In genomic region chr2:9234680-9235387, GRCh38 we compare ENCODE assay signal across 9 cellular contexts. TPM values are rescaled to one million over a fixed set of nuclear protein-coding genes. Genes with fewer than 3 reads are reported as not detected.
DNase-seq lines count a peak whose midpoint lies in the region; ATAC-seq and TF ChIP-seq lines count a peak whose summit lies in the region.
"Had no signal": no experiment of that assay in that cellular context is flagged by ENCODE, and none has a peak within 500 bp of the region (broad histone marks: within the 10 kb centered on the region; RNA-seq: fewer than 3 reads in every experiment).

No MANE protein-coding gene starts in this region.

- H3K9me3 ChIP-seq in colonic mucosa, result no peaks in the 10 kb centered on the region

- no peak for ATAC-seq in activated CD8-positive, alpha-beta memory T cell treated with anti-CD3 and anti-CD28 coated beads, Interleukin-2, amount 10 ng/mL, durations not matched to agents 7 days and 5 days
- no peak for ATAC-seq in HG02642 (IDR thresholded peaks at IDR 0.05; ENCODE audit: poor library complexity, unreplicated experiment)

- peaks cover 24% of the 10 kb centered on the region for H3K4me1 ChIP-seq in colonic mucosa

- intact Hi-C loops in colonic mucosa (cut with DNase I), result no loop called here

- H3K4me3 Mint-ChIP-seq in mesothelial cell of epicardium, result peak overlapping the region; percentile 22
- no peak overlapping the region for H3K4me3 Mint-ChIP-seq in activated CD8-positive, alpha-beta memory T cell treated with anti-CD3 and anti-CD28 coated beads, Interleukin-2, amount 10 ng/mL, durations not matched to agents 7 days and 5 days

- POLR2A ChIA-PET in AG04449 (lab: Yijun Ruan, JAX), result interaction anchor here (0.7 to 2.4 kb wide), 5 partner anchors 14 to 54 kb away, joined by 3 to 10 read pairs (median 3); no protein-coding TSS in a partner anchor

- H3K27me3 ChIP-seq in colonic mucosa, result no peaks in the 10 kb centered on the region

- CTCF ChIA-PET in AG04449 (lab: Yijun Ruan, JAX), result interaction anchor here (0.7 to 2.1 kb wide), 6 partner anchors 16 to 130 kb away, joined by 3 to 7 read pairs (median 4); no protein-coding TSS in a partner anchor
- CTCF ChIA-PET in activated CD8-positive, alpha-beta memory T cell treated with anti-CD3 and anti-CD28 coated beads, Interleukin-2, amount 10 ng/mL, durations not matched to agents 7 days and 5 days (lab: Charles Lee), result no interaction called here

- TF ChIP-seq CTCF in AG04449 (IDR thresholded peaks at IDR 0.05; ENCODE audit: insufficient read depth, low read length, missing control alignments) (no peak), colonic mucosa (IDR thresholded peaks at IDR 0.05) (no peak), mesothelial cell of epicardium (IDR thresholded peaks at IDR 0.05; ENCODE audit: unreplicated experiment) (no peak)

- no peaks in the 10 kb centered on the region for H3K36me3 Mint-ChIP-seq in mesothelial cell of epicardium
- no peaks in the 10 kb centered on the region for H3K36me3 Mint-ChIP-seq in activated CD8-positive, alpha-beta memory T cell treated with anti-CD3 and anti-CD28 coated beads, Interleukin-2, amount 10 ng/mL, durations not matched to agents 7 days and 5 days

- DNase-seq in AG04449 (ENCODE audit: low read depth, low spot score) (peak; percentile 42), MV-4-11 (lab: John Stamatoyannopoulos, UW) (peak; percentile 35), colonic mucosa (no peak), mesothelial cell of epicardium (ENCODE audit: low spot score in 2 of 2, unreplicated experiment in 2 of 2) (no peak), retina (no peak)
- DNase-seq in activated CD4-positive, alpha-beta T cell treated with anti-CD3 and anti-CD28 coated beads for 1 hour, result no peak
- DNase-seq in activated CD8-positive, alpha-beta memory T cell treated with anti-CD3 and anti-CD28 coated beads, Interleukin-2, amount 10 ng/mL, durations not matched to agents 7 days and 5 days, result no peak
- DNase-seq: central memory CD4-positive, alpha-beta T cell had no signal

- H3K36me3 ChIP-seq in colonic mucosa, result no peaks in the 10 kb centered on the region

- H3K4me3 ChIP-seq in AG04449 (ENCODE audit: low read depth, low read length) (no peak overlapping the region), colonic mucosa (no peak overlapping the region)

- peak overlapping the region in 1 of 2 donors; percentile 5 for H3K9ac ChIP-seq in colonic mucosa (ENCODE audit: low read depth in 2 of 2, low read length in 2 of 2)

- no peaks in the 10 kb centered on the region for H3K9me3 Mint-ChIP-seq in mesothelial cell of epicardium
- no peaks in the 10 kb centered on the region for H3K9me3 Mint-ChIP-seq in activated CD8-positive, alpha-beta memory T cell treated with anti-CD3 and anti-CD28 coated beads, Interleukin-2, amount 10 ng/mL, durations not matched to agents 7 days and 5 days (ENCODE audit: low read depth)

- H3K27ac Mint-ChIP-seq in mesothelial cell of epicardium, result peak overlapping the region; percentile 85
- no peak overlapping the region for H3K27ac Mint-ChIP-seq in activated CD8-positive, alpha-beta memory T cell treated with anti-CD3 and anti-CD28 coated beads, Interleukin-2, amount 10 ng/mL, durations not matched to agents 7 days and 5 days

- peaks cover 57% of the 10 kb centered on the region for H3K4me1 Mint-ChIP-seq in mesothelial cell of epicardium
- H3K4me1 Mint-ChIP-seq in activated CD8-positive, alpha-beta memory T cell treated with anti-CD3 and anti-CD28 coated beads, Interleukin-2, amount 10 ng/mL, durations not matched to agents 7 days and 5 days, result peaks cover 7% of the 10 kb centered on the region

- H3K27ac ChIP-seq in colonic mucosa, result peak overlapping the region; percentile 39

- H3K27me3 Mint-ChIP-seq in mesothelial cell of epicardium (ENCODE audit: low read depth), result peaks cover 27% of the 10 kb centered on the region
- peaks cover 40% of the 10 kb centered on the region for H3K27me3 Mint-ChIP-seq in activated CD8-positive, alpha-beta memory T cell treated with anti-CD3 and anti-CD28 coated beads, Interleukin-2, amount 10 ng/mL, durations not matched to agents 7 days and 5 days

RNA-seq across cellular contexts. Expression of gene ASAP2, which starts 28.2 kb away (rescaled TPM):
- total RNA-seq in colonic mucosa (10 to 100 TPM; 58.1 to 61.7 TPM), mesothelial cell of epicardium (25.8 to 29.7 TPM (median 26.2 TPM) in 3 replicates)
- under 1 TPM; 0.33 to 0.44 TPM for total RNA-seq in activated CD8-positive, alpha-beta memory T cell treated with anti-CD3 and anti-CD28 coated beads, Interleukin-2, amount 10 ng/mL, durations not matched to agents 7 days and 5 days

Comparison
In these comparisons a context has a peak if more than half of its experiments do, and no peak if none do; other contexts are left out.
1. DNase-seq: peak in AG04449 (single experiment) and MV-4-11 (single experiment); none in colonic mucosa (single experiment), mesothelial cell of epicardium (0 of 2), activated CD4-positive, alpha-beta T cell treated with anti-CD3 and anti-CD28 coated beads for 1 hour (single experiment), activated CD8-positive, alpha-beta memory T cell treated with anti-CD3 and anti-CD28 coated beads, Interleukin-2, amount 10 ng/mL, durations not matched to agents 7 days and 5 days (single experiment) and retina (single experiment).
2. RNA of gene ASAP2, which starts 28.2 kb away (total RNA-seq): 58.1 to 61.7 TPM in colonic mucosa and 25.8 to 29.7 TPM in mesothelial cell of epicardium; 0.33 to 0.44 TPM in activated CD8-positive, alpha-beta memory T cell treated with anti-CD3 and anti-CD28 coated beads, Interleukin-2, amount 10 ng/mL, durations not matched to agents 7 days and 5 days; every median in the first group is over 10 times any median in the second.